Comparison of ENCODE assay signal across 9 cellular contexts in genomic region chr13:114130131-114130707, GRCh38. TPM values are rescaled to one million over a fixed set of nuclear protein-coding genes. Genes with fewer than 3 reads are reported as not detected.
DNase-seq lines count a peak whose midpoint lies in the region; ATAC-seq and TF ChIP-seq lines count a peak whose summit lies in the region.
"Had no signal": no experiment of that assay in that cellular context is flagged by ENCODE, and none has a peak within 500 bp of the region (broad histone marks: within the 10 kb centered on the region; RNA-seq: fewer than 3 reads in every experiment).

No MANE protein-coding gene starts in this region.

- peak overlapping the region; percentile 91 for H2BK5ac ChIP-seq in IMR-90 (ENCODE audit: low read depth, low read length, poor library complexity, severe bottlenecking)

- H3K27ac Mint-ChIP-seq in naive B cell = peak overlapping the region; percentile 22 to 98 (median 94)

- H3K27me3 Mint-ChIP-seq in naive B cell = no peaks in the 10 kb centered on the region

- H3K4me3 Mint-ChIP-seq in naive B cell = peak overlapping the region; percentile 96 to 100 (median 98)

- no peaks in the 10 kb centered on the region for H3K27me3 ChIP-seq in IMR-90 (ENCODE audit: control insufficient read depth, insufficient read depth, low read length)
- H3K27me3 ChIP-seq in mammary epithelial cell (ENCODE audit: insufficient read depth, low read length) = no peaks in the 10 kb centered on the region

- POLR2A ChIA-PET in IMR-90 (lab: Charles Lee; ENCODE audit: unreplicated experiment) = interaction anchor here (0.6 to 0.9 kb wide), 2 partner anchors 23 to 63 kb away, joined by 3 to 5 read pairs; no protein-coding TSS in a partner anchor

- H4K5ac ChIP-seq in IMR-90 (ENCODE audit: low read depth, low read length) = peak overlapping the region; percentile 38

- H2AK5ac ChIP-seq in IMR-90 (ENCODE audit: low read depth, low read length) = peak overlapping the region; percentile 95

- BruUV-seq in IMR-90 (replicated peaks; lab: Mats Ljungman, UMichigan) (no TSS peak), mammary epithelial cell (replicated peaks; lab: Mats Ljungman, UMichigan) (no TSS peak)

- H3K4me2 ChIP-seq in IMR-90 (ENCODE audit: low read depth, low read length) (peak overlapping the region; percentile 86), mammary epithelial cell (ENCODE audit: insufficient read depth, low read depth, low read length) (peak overlapping the region; percentile 95)

- H3K79me1 ChIP-seq in IMR-90 (ENCODE audit: low read depth in 1 of 2, low read length in 2 of 2) = peaks cover 7 to 32% of the 10 kb centered on the region in 2 experiments

- peak overlapping the region; percentile 96 for H3K14ac ChIP-seq in IMR-90 (replicated peaks; ENCODE audit: low read depth, low read length)

- TF ChIP-seq RAD21 in IMR-90 (IDR thresholded peaks at IDR 0.05; ENCODE audit: low read length) = no peak

- H2AFZ ChIP-seq in IMR-90 (replicated peaks; ENCODE audit: low read length, poor library complexity) (peak overlapping the region; percentile 51), mammary epithelial cell (ENCODE audit: low read depth, low read length) (no peak overlapping the region)

- no peaks in the 10 kb centered on the region for H3K9me3 ChIP-seq in IMR-90 (ENCODE audit: control insufficient read depth, insufficient read depth, low read length)
- no peaks in the 10 kb centered on the region for H3K9me3 ChIP-seq in mammary epithelial cell (replicated peaks; ENCODE audit: insufficient read depth, low read length)
- H3K9me3 ChIP-seq in mucosa of descending colon = no peaks in the 10 kb centered on the region

- H3K56ac ChIP-seq in IMR-90 (ENCODE audit: extremely low read depth, insufficient read depth, low read length) = peak overlapping the region; percentile 91

- H2BK15ac ChIP-seq in IMR-90 (ENCODE audit: low read depth, low read length) = peak overlapping the region; percentile 66; the same call in 2 of the 3 replicates

- 60% methylated on average over 3 of the region's 13 CpGs; no CpG with 5 or more reads in 1 of the 2 experiments for WGBS in IMR-90 (ENCODE audit: extremely low coverage in 2 of 2, insufficient read length in 1 of 2), 2 experiments
- WGBS in mammary epithelial cell (ENCODE audit: low coverage, missing lambda C conversion rate) = 84% methylated on average over 13 of the region's 13 CpGs

- no peak for ATAC-seq in IMR-90 (ENCODE audit: low read depth)
- no peak for ATAC-seq in naive B cell (ENCODE audit: low read depth in 2 of 2)
- no peak for ATAC-seq in mucosa of descending colon
- ATAC-seq in GM21786 (IDR thresholded peaks at IDR 0.05; ENCODE audit: unreplicated experiment) = no peak

- H4K20me1 ChIP-seq in IMR-90 (ENCODE audit: insufficient read depth, low read length) = peaks cover 64% of the 10 kb centered on the region
- H4K20me1 ChIP-seq in mammary epithelial cell (ENCODE audit: insufficient read depth, low read length) = peaks cover 2% of the 10 kb centered on the region

- TF ChIP-seq CTCF in IMR-90 (conservative IDR thresholded peaks at IDR 0.05; ENCODE audit: low read depth, low read length) = no peak
- TF ChIP-seq CTCF in mammary epithelial cell (conservative IDR thresholded peaks at IDR 0.05 in 1 of 2, IDR thresholded peaks at IDR 0.05 in 1 of 2; ENCODE audit: extremely low read depth in 1 of 2, insufficient read depth in 1 of 2, low read depth in 1 of 2, low read length in 2 of 2) = no peak
- TF ChIP-seq CTCF in mucosa of descending colon (IDR thresholded peaks at IDR 0.05) = no peak

- peaks cover under 1 to 2% of the 10 kb centered on the region in 2 donors for H3K36me3 Mint-ChIP-seq in naive B cell

- TF ChIP-seq POLR2A in IMR-90 (IDR thresholded peaks at IDR 0.05; ENCODE audit: low read depth, low read length) = no peak

- H3K9me1 ChIP-seq in IMR-90 (ENCODE audit: insufficient read depth, low read length) = peaks cover 21% of the 10 kb centered on the region

- peak overlapping the region; percentile 66 for H2BK20ac ChIP-seq in IMR-90 (ENCODE audit: low read depth, low read length)

- peak overlapping the region; percentile 94 for H4K91ac ChIP-seq in IMR-90 (ENCODE audit: insufficient read depth, low read depth, low read length)

- H3K4me3 ChIP-seq in IMR-90 (ENCODE audit: insufficient read depth, low read depth, low read length) (peak overlapping the region; percentile 93), mammary epithelial cell (replicated peaks in 1 of 3; ENCODE audit: insufficient read depth in 1 of 3, low read depth in 2 of 3, low read length in 3 of 3) (no peak overlapping the region), mucosa of descending colon (no peak overlapping the region)

- H3K4me1 Mint-ChIP-seq in naive B cell = peaks cover 72 to 79% (median 79%) of the 10 kb centered on the region in 3 donors

- H3K4me1 ChIP-seq in IMR-90 (ENCODE audit: control insufficient read depth, insufficient read depth, low read length) (peaks cover 29% of the 10 kb centered on the region), mammary epithelial cell (ENCODE audit: insufficient read depth, low read length) (peaks cover 16% of the 10 kb centered on the region), mucosa of descending colon (ENCODE audit: low read depth) (peaks cover 22% of the 10 kb centered on the region)

- in situ Hi-C loops in ACHN (cut with HindIII; ENCODE audit: low pct_ligation_motif_present, low pct_unique_long_range_greater_than_20kb, low sequenced_read_pairs) = no loop called here
- in situ Hi-C loops in IMR-90 (cut with MboI; ENCODE audit: low sequenced_read_pairs) = loop anchor here (5.0 kb wide), 1 partner anchor 63 kb away; no protein-coding TSS in a partner anchor
- in situ Hi-C loops in mammary epithelial cell (cut with MboI; ENCODE audit: low sequenced_read_pairs in 2 of 2) = no loop called here

- DNase-seq in ACHN = peak; percentile 9
- DNase-seq in IMR-90 = no peak
- DNase-seq in mammary epithelial cell = no peak
- DNase-seq in naive B cell = no peak
- no peak for DNase-seq in NCI-H146 treated with DMSO at 0.1 percent for 48 hours (lab: John Stamatoyannopoulos, UW; ENCODE audit: unreplicated experiment)
- DNase-seq in mucosa of descending colon = no peak
- DNase-seq in NCI-H2029 treated with DMSO at 0.1 percent for 48 hours (lab: John Stamatoyannopoulos, UW) = no peak
- DNase-seq: NCI-H1105 treated with DMSO at 0.1 percent for 48 hours had no signal

- intact Hi-C loops in IMR-90 (cut with micrococcal nuclease) (loop anchor here (2.0 kb wide), 1 partner anchor 97 kb away; no protein-coding TSS in a partner anchor), mammary epithelial cell (cut with micrococcal nuclease) (loop anchor here (2.0 kb wide), 1 partner anchor 97 kb away; no protein-coding TSS in a partner anchor), mucosa of descending colon (cut with DNase I, micrococcal nuclease) (loop anchor here in 1 of 2 donors (5.0 kb wide), 1 partner anchor 63 kb away; no protein-coding TSS in a partner anchor)

- peak overlapping the region; percentile 97 for H3K9ac ChIP-seq in IMR-90 (ENCODE audit: low read depth, low read length)
- no peak overlapping the region for H3K9ac ChIP-seq in mammary epithelial cell (ENCODE audit: insufficient read depth, low read length)

- peak overlapping the region; percentile 95 for H3K4ac ChIP-seq in IMR-90 (ENCODE audit: low read depth, low read length)

- H3K9me3 Mint-ChIP-seq in naive B cell = no peaks in the 10 kb centered on the region

- peaks cover 43% of the 10 kb centered on the region for H3K79me2 ChIP-seq in mammary epithelial cell (ENCODE audit: insufficient read depth, low read length)

- 0 out of 2 replicates have a peak, but pooled peaks cover 2% of the 10 kb centered on the region for H3K36me3 ChIP-seq in IMR-90 (ENCODE audit: control insufficient read depth, insufficient read depth, low read length)
- no peaks in the 10 kb centered on the region for H3K36me3 ChIP-seq in mammary epithelial cell (ENCODE audit: insufficient read depth, low read length)
- H3K36me3 ChIP-seq in mucosa of descending colon (ENCODE audit: low read depth) = no peaks in the 10 kb centered on the region

- peak overlapping the region; percentile 70 for H3K18ac ChIP-seq in IMR-90 (ENCODE audit: low read depth, low read length)

- H2BK120ac ChIP-seq in IMR-90 (ENCODE audit: low read depth, low read length) = peak overlapping the region; percentile 88

- CTCF ChIA-PET in IMR-90 (lab: Yijun Ruan, JAX) = no interaction called here
- CTCF ChIA-PET in mammary epithelial cell (lab: Charles Lee; ENCODE audit: low non-redundant PET) = no interaction called here

- H4K8ac ChIP-seq in IMR-90 (ENCODE audit: low read depth in 2 of 2, low read length in 2 of 2) = peak overlapping the region; percentile 85 to 95

- peak overlapping the region; percentile 94 for H3K23ac ChIP-seq in IMR-90 (ENCODE audit: low read depth, low read length)

- peak overlapping the region; percentile 98 for H2AK9ac ChIP-seq in IMR-90 (replicated peaks; ENCODE audit: low read depth, low read length, poor library complexity)

- H3K27ac ChIP-seq in IMR-90 (ENCODE audit: insufficient read depth, low read length) = peak overlapping the region; percentile 95
- no peak overlapping the region for H3K27ac ChIP-seq in mammary epithelial cell (ENCODE audit: insufficient read depth, low read depth, low read length)

- dilution Hi-C loops in IMR-90 (cut with HindIII; ENCODE audit: low sequenced_read_pairs, unreplicated experiment) (no loop called here), mammary epithelial cell (cut with HindIII; ENCODE audit: low sequenced_read_pairs) (no loop called here)

TF ChIP-seq in IMR-90, 13 proteins besides CTCF, POLR2A, EP300 and RAD21 (continues in another document):
- no peak for TF ChIP-seq MAFK (IDR thresholded peaks at IDR 0.05; ENCODE audit: low read depth, low read length)

RNA-seq across cellular contexts. Expression of gene RASA3, which starts 2.2 kb away (rescaled TPM):
- total RNA-seq in IMR-90 (2012; rRNA removed) (21.0 and 22.8 TPM in 2 replicates), mammary epithelial cell (1 to 10 TPM; 5.2 to 8.4 TPM), mucosa of descending colon (10 to 100 TPM in 1 of 3 donors, 1 to 10 TPM in 2; 7.9 to 19.0 (median 8.4) TPM)
- polyA plus RNA-seq in IMR-90 (2012; rRNA removed) (31.0 and 31.4 TPM in 2 replicates), mammary epithelial cell (4.0 TPM), naive B cell (ENCODE audit: low read depth in 6 of 6) (10 to 100 TPM; 17.1 to 41.9 (median 28.8) TPM)
- 22.9 and 29.5 TPM in 2 replicates for polyA plus RNA-seq in IMR-90 (2012; cell fraction: cytosol; rRNA removed)
- 48.4 and 48.8 TPM in 2 replicates for polyA plus RNA-seq in IMR-90 (2012; cell fraction: nucleus; rRNA removed; ENCODE audit: low replicate concordance)
- 2.5 TPM for polyA minus RNA-seq in mammary epithelial cell

RNA-seq across cellular contexts. Expression of gene CFAP97D2, which starts 48.8 kb away (rescaled TPM):
- total RNA-seq in IMR-90 (2012; rRNA removed) (not detected in 2 replicates), mammary epithelial cell (not detected), mucosa of descending colon (not detected)
- polyA plus RNA-seq in IMR-90 (2012; rRNA removed) (not detected in 2 replicates), mammary epithelial cell (not detected), naive B cell (ENCODE audit: low read depth in 6 of 6) (not detected)
- polyA plus RNA-seq in IMR-90 (2012; cell fraction: cytosol; rRNA removed) = not detected in 2 replicates
- not detected in 2 replicates for polyA plus RNA-seq in IMR-90 (2012; cell fraction: nucleus; rRNA removed; ENCODE audit: low replicate concordance)
- not detected for polyA minus RNA-seq in mammary epithelial cell
